In the genomic region with DNA sequence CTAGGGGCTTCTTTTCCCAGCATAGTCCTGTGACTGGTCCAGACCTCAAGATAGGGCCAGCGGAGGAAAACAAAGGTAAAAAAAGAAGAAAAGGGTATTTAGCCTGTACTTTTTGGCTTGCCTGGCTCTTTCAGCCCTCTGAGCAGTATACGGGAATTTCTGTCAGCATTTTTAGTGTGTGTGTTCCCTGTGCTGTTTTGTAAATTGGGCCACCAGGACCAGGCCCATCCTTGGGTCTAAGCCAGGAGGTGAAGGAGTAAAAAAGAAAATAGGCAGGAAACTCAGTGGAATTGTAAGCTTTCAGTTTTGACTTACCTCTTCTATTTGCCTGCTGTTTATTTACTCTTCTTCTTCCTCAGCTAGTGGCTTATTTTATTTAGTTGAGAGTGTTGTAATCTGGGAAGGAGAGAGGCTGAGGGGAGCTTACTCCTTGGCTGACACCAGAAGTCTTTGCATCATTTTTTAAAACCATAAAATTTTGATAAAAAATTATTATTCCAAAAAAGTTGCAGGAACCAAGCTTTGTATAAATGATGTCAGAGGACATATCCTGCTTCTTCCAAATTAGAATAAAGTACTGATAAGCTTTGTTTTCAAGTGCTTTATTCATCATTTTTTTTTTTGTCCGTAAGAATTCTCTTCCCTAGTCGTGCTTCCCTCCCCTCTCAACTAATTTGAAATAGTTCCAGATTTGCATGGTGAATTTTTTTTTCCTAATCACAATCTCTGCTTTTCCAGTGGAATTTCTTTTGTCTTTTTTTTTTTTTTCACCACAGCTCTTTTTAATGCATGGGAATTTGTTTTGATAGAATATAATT, we compare ENCODE assay signal across 12 cellular contexts.
DNase-seq lines count a peak whose midpoint lies in the region; ATAC-seq, FAIRE-seq and TF ChIP-seq lines count a peak whose summit lies in the region.
"Had no signal": no experiment of that assay in that cellular context is flagged by ENCODE, and none has a peak within 500 bp of the region (broad histone marks: within the 10 kb centered on the region; RNA-seq: fewer than 3 reads in every experiment).

No MANE protein-coding gene starts in this region.

- no peak overlapping the region for H2AFZ ChIP-seq in keratinocyte (ENCODE audit: control insufficient read depth, low read length)

- H3K9ac ChIP-seq in keratinocyte (ENCODE audit: control insufficient read depth, extremely low read depth, insufficient read depth, low read length), result no peak overlapping the region

- H3K36me3 ChIP-seq in breast epithelium (no peaks in the 10 kb centered on the region), keratinocyte (ENCODE audit: control insufficient read depth in 2 of 2, extremely low read depth in 1 of 2, insufficient read depth in 2 of 2, low read length in 2 of 2) (no peaks in the 10 kb centered on the region), sigmoid colon (no peaks in the 10 kb centered on the region), Peyer's patch (no peaks in the 10 kb centered on the region)

- no peak for TF ChIP-seq POLR2A in breast epithelium (IDR thresholded peaks at IDR 0.05)
- no peak for TF ChIP-seq POLR2A in sigmoid colon (IDR thresholded peaks at IDR 0.05)
- TF ChIP-seq POLR2A in Peyer's patch (IDR thresholded peaks at IDR 0.05), result no peak

- H3K27ac Mint-ChIP-seq in activated T-helper 2 cell treated with anti-CD3 and anti-CD28 coated beads, Interferon-gamma antibody, Interleukin-2, Interleukin-4, amounts not matched to agents 10 μg/mL and 5 μg/mL and 100 μg/mL, durations not matched to agents 14 hours and 24 hours and 36 hours, result no peak overlapping the region

- H3K27ac ChIP-seq in breast epithelium (peak overlapping the region; percentile 75 to 80), keratinocyte (ENCODE audit: control insufficient read depth, insufficient read depth, low read length) (peak overlapping the region; percentile 27), sigmoid colon (peak overlapping the region; percentile 37 to 64 (median 60)), Peyer's patch (peak overlapping the region in 2 of 4 donors; percentile 13 to 16)

- no peak overlapping the region for H3K4me3 Mint-ChIP-seq in activated T-helper 2 cell treated with anti-CD3 and anti-CD28 coated beads, Interferon-gamma antibody, Interleukin-2, Interleukin-4, amounts not matched to agents 10 μg/mL and 5 μg/mL and 100 μg/mL, durations not matched to agents 14 hours and 24 hours and 36 hours (ENCODE audit: low read depth)

- intact Hi-C loops in breast epithelium (cut with DNase I; ENCODE audit: low total_unique reads), result no loop called here
- intact Hi-C loops in sigmoid colon (cut with DNase I), result no loop called here
- intact Hi-C loops in activated T-helper 2 cell treated with anti-CD3 and anti-CD28 coated beads, Interferon-gamma antibody, Interleukin-2, Interleukin-4, amounts not matched to agents 10 μg/mL and 5 μg/mL and 100 μg/mL, durations not matched to agents 14 hours and 24 hours and 36 hours (cut with micrococcal nuclease), result no loop called here

- H3K9me3 ChIP-seq in breast epithelium (no peaks in the 10 kb centered on the region), keratinocyte (ENCODE audit: control insufficient read depth, low read depth, low read length) (no peaks in the 10 kb centered on the region), sigmoid colon (no peaks in the 10 kb centered on the region), Peyer's patch (no peaks in the 10 kb centered on the region)

- TF ChIP-seq EP300 in sigmoid colon (IDR thresholded peaks at IDR 0.05), result no peak

- peaks cover 10 to 44% of the 10 kb centered on the region in 2 donors for H3K4me1 ChIP-seq in breast epithelium
- H3K4me1 ChIP-seq in keratinocyte (ENCODE audit: control insufficient read depth, extremely low read depth, insufficient read depth, low read length), result peaks cover 49% of the 10 kb centered on the region
- peaks cover 0 to 55% (median 44%) of the 10 kb centered on the region in 4 donors for H3K4me1 ChIP-seq in sigmoid colon
- peaks cover 0 to 32% (median 3%) of the 10 kb centered on the region in 4 donors for H3K4me1 ChIP-seq in Peyer's patch

- TF ChIP-seq CTCF in breast epithelium (IDR thresholded peaks at IDR 0.05) (no peak), keratinocyte (optimal IDR thresholded peaks at IDR 0.05 in 1 of 3, IDR thresholded peaks at IDR 0.05 in 1 of 3, conservative IDR thresholded peaks at IDR 0.05 in 1 of 3; ENCODE audit: extremely low read depth in 1 of 3, insufficient read depth in 2 of 3, low read length in 3 of 3) (no peak), sigmoid colon (IDR thresholded peaks at IDR 0.05) (no peak), Peyer's patch (IDR thresholded peaks at IDR 0.05) (no peak)

- WGBS in sigmoid colon, 2 donors, result 58 to 63% methylated on average over 4 of the region's 4 CpGs

- dilution Hi-C loops in keratinocyte (cut with MboI; ENCODE audit: extremely low pct_ligation_motif_present, low sequenced_read_pairs), result no loop called here

- no peaks in the 10 kb centered on the region for H3K9me3 Mint-ChIP-seq in activated T-helper 2 cell treated with anti-CD3 and anti-CD28 coated beads, Interferon-gamma antibody, Interleukin-2, Interleukin-4, amounts not matched to agents 10 μg/mL and 5 μg/mL and 100 μg/mL, durations not matched to agents 14 hours and 24 hours and 36 hours
- H3K9me3 Mint-ChIP-seq: CD4-positive, alpha-beta memory T cell had no signal

- peak; percentile 29 for DNase-seq in GM03348 (ENCODE audit: low spot score)
- DNase-seq in breast epithelium (ENCODE audit: low spot score in 2 of 2), result no peak
- DNase-seq in keratinocyte (ENCODE audit: low read depth, low spot score), result no peak
- DNase-seq in sigmoid colon, result no peak
- DNase-seq in SHP77 treated with DMSO at 0.1 percent for 48 hours (lab: John Stamatoyannopoulos, UW), result no peak
- no peak for DNase-seq in Peyer's patch
- DNase-seq in activated T-helper 2 cell treated with anti-CD3 and anti-CD28 coated beads, Interferon-gamma antibody, Interleukin-2, Interleukin-4, amounts not matched to agents 10 μg/mL and 5 μg/mL and 100 μg/mL, durations not matched to agents 14 hours and 24 hours and 36 hours (ENCODE audit: low spot score), result no peak
- DNase-seq: CD4-positive, alpha-beta memory T cell; effector memory CD4-positive, alpha-beta T cell; SW 1271 had no signal

- no peaks in the 10 kb centered on the region for H3K9me1 ChIP-seq in keratinocyte (ENCODE audit: control insufficient read depth, extremely low read depth, insufficient read depth, low read length)

- H3K4me1 Mint-ChIP-seq in activated T-helper 2 cell treated with anti-CD3 and anti-CD28 coated beads, Interferon-gamma antibody, Interleukin-2, Interleukin-4, amounts not matched to agents 10 μg/mL and 5 μg/mL and 100 μg/mL, durations not matched to agents 14 hours and 24 hours and 36 hours (ENCODE audit: low read depth), result peaks cover 32% of the 10 kb centered on the region

- peaks cover 80% of the 10 kb centered on the region for H3K79me2 ChIP-seq in keratinocyte (ENCODE audit: control insufficient read depth, insufficient read depth, low read length)

- FAIRE-seq in keratinocyte (lab: Jason Lieb, UNC), result no peak

- no peaks in the 10 kb centered on the region for H4K20me1 ChIP-seq in keratinocyte (ENCODE audit: control insufficient read depth, extremely low read depth, insufficient read depth, low read length)

- H3K27me3 Mint-ChIP-seq in activated T-helper 2 cell treated with anti-CD3 and anti-CD28 coated beads, Interferon-gamma antibody, Interleukin-2, Interleukin-4, amounts not matched to agents 10 μg/mL and 5 μg/mL and 100 μg/mL, durations not matched to agents 14 hours and 24 hours and 36 hours (ENCODE audit: low read depth), result no peaks in the 10 kb centered on the region
- H3K27me3 Mint-ChIP-seq: CD4-positive, alpha-beta memory T cell had no signal

- ATAC-seq in GM21381 (IDR thresholded peaks at IDR 0.05; ENCODE audit: unreplicated experiment), result no peak
- ATAC-seq: HCT116 had no signal

- H3K27me3 ChIP-seq in breast epithelium (no peaks in the 10 kb centered on the region), keratinocyte (ENCODE audit: control insufficient read depth, extremely low read depth, insufficient read depth, low read length) (no peaks in the 10 kb centered on the region), sigmoid colon (no peaks in the 10 kb centered on the region), Peyer's patch (no peaks in the 10 kb centered on the region)

- H3K4me3 ChIP-seq in breast epithelium, result peak overlapping the region in 1 of 3 donors; percentile 1
- no peak overlapping the region for H3K4me3 ChIP-seq in keratinocyte (ENCODE audit: control insufficient read depth in 2 of 3, extremely low read depth in 1 of 3, insufficient read depth in 2 of 3, low read depth in 1 of 3, low read length in 3 of 3)
- no peak overlapping the region for H3K4me3 ChIP-seq in sigmoid colon
- no peak overlapping the region for H3K4me3 ChIP-seq in Peyer's patch

- H3K36me3 Mint-ChIP-seq in activated T-helper 2 cell treated with anti-CD3 and anti-CD28 coated beads, Interferon-gamma antibody, Interleukin-2, Interleukin-4, amounts not matched to agents 10 μg/mL and 5 μg/mL and 100 μg/mL, durations not matched to agents 14 hours and 24 hours and 36 hours (ENCODE audit: low read depth), result peaks cover 7% of the 10 kb centered on the region

- peak overlapping the region; percentile 4 for H3K4me2 ChIP-seq in keratinocyte (ENCODE audit: control insufficient read depth, extremely low read depth, insufficient read depth, low read depth, low read length)
